8 cellular contexts compared by ENCODE assay signal in the genomic region with DNA sequence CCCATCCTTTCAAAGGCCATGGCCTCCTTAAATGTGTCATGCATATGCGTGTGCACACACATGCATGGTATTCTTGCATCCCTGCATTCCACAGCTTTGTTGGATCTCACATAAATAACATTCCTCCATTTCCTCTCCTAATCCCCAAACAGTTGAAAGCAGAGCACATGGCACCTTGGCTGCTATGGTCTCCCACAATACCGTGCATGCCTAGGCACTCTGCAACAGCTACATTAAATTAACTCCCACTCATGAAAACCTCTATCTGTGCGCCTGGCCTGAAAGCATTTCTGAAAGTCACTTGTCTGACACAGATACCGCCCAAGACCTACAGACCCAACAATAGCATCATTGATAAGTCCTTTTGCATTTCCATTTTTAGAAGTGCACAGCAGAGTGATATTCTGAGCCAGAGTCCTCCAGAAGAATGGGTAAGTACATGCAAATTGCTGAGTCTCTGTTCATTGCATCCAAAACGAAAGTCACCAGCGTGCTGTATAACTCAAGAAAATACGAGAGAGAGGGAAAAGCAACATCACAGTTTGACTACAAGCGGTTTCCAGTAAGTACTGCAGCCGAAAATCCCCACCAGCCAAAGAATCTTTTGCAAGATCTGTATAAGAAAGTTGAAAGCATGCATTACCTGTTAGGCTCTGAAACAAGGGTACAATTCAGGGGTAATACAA.
DNase-seq lines count a peak whose midpoint lies in the region; ATAC-seq lines count a peak whose summit lies in the region.

No MANE protein-coding gene starts in this region.

- H3K27me3 Mint-ChIP-seq in T-helper 2 cell treated with Interferon-gamma antibody and Interleukin-4, amounts not matched to agents 5 μg/mL and 100 μg/mL, for 36 hours (ENCODE audit: low read depth) = no peaks in the 10 kb centered on the region
- H3K27me3 Mint-ChIP-seq in memory B cell = peaks cover 18% of the 10 kb centered on the region

- peak; percentile 54 for ATAC-seq in HG02840 (IDR thresholded peaks at IDR 0.05; ENCODE audit: low FRiP score, unreplicated experiment)
- no peak for ATAC-seq in memory B cell (ENCODE audit: low read depth)

- DNase-seq in activated CD4-positive, alpha-beta T cell treated with anti-CD3 and anti-CD28 coated beads for 48 hours = peak; percentile 62
- no peak for DNase-seq in activated CD4-positive, alpha-beta T cell treated with anti-CD3 and anti-CD28 coated beads for 1 hour
- DNase-seq in T-helper 2 cell treated with Interferon-gamma antibody and Interleukin-4, amounts not matched to agents 5 μg/mL and 100 μg/mL, for 36 hours (ENCODE audit: low spot score) = peak; percentile 63
- no peak for DNase-seq in memory B cell (ENCODE audit: low spot score in 2 of 2)
- no peak for DNase-seq in NCI-H1417 treated with DMSO at 0.1 percent for 48 hours (lab: John Stamatoyannopoulos, UW)
- DNase-seq in NCI-H510A treated with DMSO at 0.1 percent for 48 hours (lab: John Stamatoyannopoulos, UW) = no peak
- DNase-seq in central memory CD4-positive, alpha-beta T cell = no peak

- H3K4me1 Mint-ChIP-seq in T-helper 2 cell treated with Interferon-gamma antibody and Interleukin-4, amounts not matched to agents 5 μg/mL and 100 μg/mL, for 36 hours (ENCODE audit: low read depth) = peaks cover 83% of the 10 kb centered on the region
- peaks cover 28% of the 10 kb centered on the region for H3K4me1 Mint-ChIP-seq in memory B cell

- H3K27ac Mint-ChIP-seq in T-helper 2 cell treated with Interferon-gamma antibody and Interleukin-4, amounts not matched to agents 5 μg/mL and 100 μg/mL, for 36 hours = peak overlapping the region; percentile 100
- H3K27ac Mint-ChIP-seq in memory B cell = no peak overlapping the region

- H3K4me3 Mint-ChIP-seq in T-helper 2 cell treated with Interferon-gamma antibody and Interleukin-4, amounts not matched to agents 5 μg/mL and 100 μg/mL, for 36 hours = peak overlapping the region; percentile 89
- peak overlapping the region; percentile 60 for H3K4me3 Mint-ChIP-seq in memory B cell

- H3K36me3 Mint-ChIP-seq in T-helper 2 cell treated with Interferon-gamma antibody and Interleukin-4, amounts not matched to agents 5 μg/mL and 100 μg/mL, for 36 hours (ENCODE audit: low read depth) = peaks cover 46% of the 10 kb centered on the region
- peaks cover 4% of the 10 kb centered on the region for H3K36me3 Mint-ChIP-seq in memory B cell

- peaks cover 22% of the 10 kb centered on the region for H3K9me3 Mint-ChIP-seq in T-helper 2 cell treated with Interferon-gamma antibody and Interleukin-4, amounts not matched to agents 5 μg/mL and 100 μg/mL, for 36 hours
- H3K9me3 Mint-ChIP-seq in memory B cell = peaks cover 5% of the 10 kb centered on the region

Comparison
In these comparisons a context has a peak if more than half of its experiments do, and no peak if none do; other contexts are left out.
1. DNase-seq: peak in activated CD4-positive, alpha-beta T cell treated with anti-CD3 and anti-CD28 coated beads for 48 hours (single experiment) and T-helper 2 cell treated with Interferon-gamma antibody and Interleukin-4, amounts not matched to agents 5 μg/mL and 100 μg/mL, for 36 hours (single experiment); none in activated CD4-positive, alpha-beta T cell treated with anti-CD3 and anti-CD28 coated beads for 1 hour (single experiment), memory B cell (0 of 2), NCI-H1417 treated with DMSO at 0.1 percent for 48 hours (single experiment), NCI-H510A treated with DMSO at 0.1 percent for 48 hours (single experiment) and central memory CD4-positive, alpha-beta T cell (single experiment).